Comparison of ENCODE assay signal across 39 cellular contexts in the genomic region with DNA sequence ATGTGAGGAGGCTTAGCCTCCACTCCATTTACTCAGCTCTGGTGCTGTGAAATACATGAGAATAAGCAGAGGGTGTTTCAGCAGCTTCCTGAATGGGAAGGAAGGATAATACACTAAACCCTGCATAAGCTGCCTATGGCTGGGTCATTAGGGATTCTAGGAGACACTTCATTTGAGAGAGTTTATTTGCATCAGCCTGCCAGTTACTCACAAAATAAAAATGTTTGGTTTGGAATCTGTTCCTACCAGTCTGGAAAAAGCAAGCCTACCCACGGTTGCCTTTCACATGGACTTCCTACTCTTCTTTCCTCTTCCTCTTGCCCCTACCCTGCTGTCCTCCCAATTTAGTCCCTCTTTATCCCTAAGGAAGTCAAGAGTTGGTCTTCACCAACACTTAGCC. TPM values are rescaled to one million over a fixed set of nuclear protein-coding genes. Genes with fewer than 3 reads are reported as not detected.
"Had no signal": no experiment of that assay in that cellular context is flagged by ENCODE, and none has a peak within 500 bp of the region (broad histone marks: within the 10 kb centered on the region; RNA-seq: fewer than 3 reads in every experiment).

No MANE protein-coding gene starts in this region.

- H3K4me3 ChIP-seq: MG63, PC-9, SJCRH30, SK-N-MC had no signal

- H3K9me3 Mint-ChIP-seq: activated CD4-positive, alpha-beta memory T cell treated with anti-CD3 and anti-CD28 coated beads, Interleukin-2, amount 10 ng/mL, durations not matched to agents 7 days and 5 days; activated naive CD8-positive, alpha-beta T cell treated with anti-CD3 and anti-CD28 coated beads for 36 hours; activated T-cell treated with anti-CD3 and anti-CD28 coated beads, Interleukin-2, amount 50 U/mL, for 72 hours; activated T-helper 17 cell treated with anti-CD3 and anti-CD28 coated beads, Interleukin-2, amount 50 U/mL, for 72 hours had no signal

- H3K27me3 Mint-ChIP-seq: activated naive CD8-positive, alpha-beta T cell treated with anti-CD3 and anti-CD28 coated beads for 36 hours had no signal

- DNase-seq: activated CD4-positive, alpha-beta memory T cell treated with anti-CD3 and anti-CD28 coated beads, Interleukin-2, amount 10 ng/mL, durations not matched to agents 7 days and 5 days; activated CD4-positive, alpha-beta T cell treated with anti-CD3 and anti-CD28 coated beads for 1 hour; activated CD4-positive, alpha-beta T cell treated with anti-CD3 and anti-CD28 coated beads for 48 hours; activated CD4-positive, CD25-positive, alpha-beta regulatory T cell; activated CD8-positive, alpha-beta memory T cell treated with anti-CD3 and anti-CD28 coated beads for 24 hours; activated CD8-positive, alpha-beta memory T cell treated with anti-CD3 and anti-CD28 coated beads, Interleukin-2, amount 10 ng/mL, durations not matched to agents 7 days and 5 days; activated CD8-positive, alpha-beta memory T cell treated with anti-CD3 and anti-CD28 coated beads, Interleukin-2, amount 50 U/mL, for 48 hours; activated effector memory CD4-positive, alpha-beta T cell treated with anti-CD3 and anti-CD28 coated beads, Interleukin-2, amount 50 U/mL, for 16 hours; activated naive CD4-positive, alpha-beta T cell; activated naive CD4-positive, alpha-beta T cell treated with anti-CD3 and anti-CD28 coated beads, Interleukin-2, amount 50 U/mL, for 16 hours; activated naive CD8-positive, alpha-beta T cell treated with anti-CD3 and anti-CD28 coated beads for 36 hours; activated T-cell treated with anti-CD3 and anti-CD28 coated beads, Interleukin-2, amount 50 U/mL, for 72 hours; amniotic stem cell; aorta; brain microvascular endothelial cell; central memory CD4-positive, alpha-beta T cell; Kasumi-1; MG63; NCI-H1048; NCI-H1105 treated with DMSO at 0.1 percent for 48 hours; NCI-H1436; NCI-H1694; NCI-H1930; NCI-H2081 treated with DMSO at 0.1 percent for 48 hours; NCI-H226; NCI-H526; NCI-H748 treated with DMSO at 0.1 percent for 48 hours; NK-92 treated with Interleukin-12 subunit alpha and Interleukin-12 subunit beta, amount 100 ng/mL, for 24 hours; PC-9; SJCRH30; T1000; WERI-Rb-1 had no signal

- ATAC-seq: activated CD8-positive, alpha-beta memory T cell treated with anti-CD3 and anti-CD28 coated beads, Interleukin-2, amount 10 ng/mL, durations not matched to agents 7 days and 5 days; activated T-cell treated with anti-CD3 and anti-CD28 coated beads, Interleukin-2, amount 50 U/mL, for 72 hours; activated T-helper 17 cell treated with anti-CD3 and anti-CD28 coated beads, Interleukin-2, amount 50 U/mL, for 72 hours; Right ventricle myocardium inferior had no signal

- H3K4me1 Mint-ChIP-seq: activated CD4-positive, alpha-beta memory T cell treated with anti-CD3 and anti-CD28 coated beads, Interleukin-2, amount 10 ng/mL, durations not matched to agents 7 days and 5 days; activated CD8-positive, alpha-beta memory T cell treated with anti-CD3 and anti-CD28 coated beads, Interleukin-2, amount 10 ng/mL, durations not matched to agents 7 days and 5 days; activated naive CD8-positive, alpha-beta T cell treated with anti-CD3 and anti-CD28 coated beads for 36 hours; activated T-helper 17 cell treated with anti-CD3 and anti-CD28 coated beads, Interleukin-2, amount 50 U/mL, for 72 hours had no signal

- H3K4me1 ChIP-seq: SJCRH30 had no signal

- H3K27me3 ChIP-seq: brain microvascular endothelial cell, MG63, SJCRH30 had no signal

- H3K9me3 ChIP-seq: SJCRH30 had no signal

- H3K4me3 Mint-ChIP-seq: activated CD4-positive, alpha-beta memory T cell treated with anti-CD3 and anti-CD28 coated beads, Interleukin-2, amount 10 ng/mL, durations not matched to agents 7 days and 5 days; activated CD8-positive, alpha-beta memory T cell treated with anti-CD3 and anti-CD28 coated beads, Interleukin-2, amount 10 ng/mL, durations not matched to agents 7 days and 5 days; activated naive CD8-positive, alpha-beta T cell treated with anti-CD3 and anti-CD28 coated beads for 36 hours; activated T-cell treated with anti-CD3 and anti-CD28 coated beads, Interleukin-2, amount 50 U/mL, for 72 hours; activated T-helper 17 cell treated with anti-CD3 and anti-CD28 coated beads, Interleukin-2, amount 50 U/mL, for 72 hours had no signal

- H3K36me3 Mint-ChIP-seq: activated CD8-positive, alpha-beta memory T cell treated with anti-CD3 and anti-CD28 coated beads, Interleukin-2, amount 10 ng/mL, durations not matched to agents 7 days and 5 days; activated naive CD8-positive, alpha-beta T cell treated with anti-CD3 and anti-CD28 coated beads for 36 hours had no signal

- H3K27ac ChIP-seq: brain microvascular endothelial cell, PC-9, RWPE1, SJCRH30, SK-N-MC, WERI-Rb-1 had no signal

- H3K36me3 ChIP-seq: brain microvascular endothelial cell, MG63, SJCRH30 had no signal

- H2AFZ ChIP-seq: PC-9 had no signal

- H3K4me2 ChIP-seq: PC-9 had no signal

RNA-seq across cellular contexts. Expression of a gene that starts 20.5 kb away (rescaled TPM):
- total RNA-seq: activated CD4-positive, alpha-beta memory T cell treated with anti-CD3 and anti-CD28 coated beads, Interleukin-2, amount 10 ng/mL, durations not matched to agents 7 days and 5 days; activated CD8-positive, alpha-beta memory T cell treated with anti-CD3 and anti-CD28 coated beads, Interleukin-2, amount 10 ng/mL, durations not matched to agents 7 days and 5 days; activated T-helper 17 cell treated with anti-CD3 and anti-CD28 coated beads, Interleukin-2, amount 50 U/mL, for 72 hours; NCI-H460; SJCRH30; T-helper 1 cell treated with Interleukin-12 subunit alpha and Interleukin-12 subunit beta and Interleukin-4 antibody, amounts not matched to agents 30 ng/mL and 1 ng/mL, for 36 hours; T-helper 2 cell treated with Interferon-gamma antibody and Interleukin-4, amounts not matched to agents 100 ng/mL and 5 ng/mL, for 36 hours had no signal
- polyA plus RNA-seq: aorta had no signal
